Comparison of ENCODE assay signal across 8 cellular contexts in the genomic region with DNA sequence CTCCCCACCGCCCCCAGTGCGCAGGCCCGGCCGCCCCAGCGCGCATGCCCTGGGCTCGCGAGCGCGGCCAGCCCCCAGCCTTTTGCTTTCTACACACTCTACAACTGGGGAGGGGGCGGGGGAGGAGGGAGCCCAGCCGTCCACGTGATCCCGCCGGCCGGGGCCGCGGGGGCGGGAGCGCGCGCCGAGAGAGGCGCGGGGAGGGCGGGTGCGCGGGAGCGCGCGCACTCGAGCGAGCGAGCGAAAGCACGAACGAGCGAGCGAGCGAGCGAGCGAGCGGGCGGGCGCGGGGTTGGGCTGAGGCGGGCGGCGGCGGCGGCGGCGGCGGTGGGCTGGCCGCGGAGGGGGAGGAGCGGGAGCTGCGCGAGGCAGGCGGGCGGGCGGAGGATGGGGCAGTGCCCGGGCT. TPM values are rescaled to one million over a fixed set of nuclear protein-coding genes. Genes with fewer than 3 reads are reported as not detected.
DNase-seq lines count a peak whose midpoint lies in the region; ATAC-seq, FAIRE-seq and TF ChIP-seq lines count a peak whose summit lies in the region.

TSS of gene AUTS2 (plus strand) at position 395 of the 406 bp plus-strand sequence. CDS start 1,179 bp downstream, outside the sequence.

- CTCF ChIA-PET in SK-N-SH (lab: Yijun Ruan, JAX) = interaction anchor here (1.1 kb wide), 1 partner anchor 227 kb away, joined by 3 read pairs; no protein-coding TSS in a partner anchor
- CTCF ChIA-PET in GM12878 (lab: Yijun Ruan, JAX) = no interaction called here

- H3K9me3 ChIP-seq in KOPT-K1 (ENCODE audit: insufficient read depth, low read length, poor library complexity, severe bottlenecking) (no peaks in the 10 kb centered on the region), SK-N-SH (no peaks in the 10 kb centered on the region), GM12878 (replicated peaks; ENCODE audit: control insufficient read depth, insufficient read depth, low read length) (no peaks in the 10 kb centered on the region), hepatocyte (ENCODE audit: low read depth) (no peaks in the 10 kb centered on the region), prostate gland (no peaks in the 10 kb centered on the region)

- TF ChIP-seq EP300 in SK-N-SH (IDR thresholded peaks at IDR 0.05; ENCODE audit: borderline replicate concordance in 1 of 2, low read depth in 1 of 2, low read length in 1 of 2) = 0 out of 4 replicates have a peak, but pooled peaks of 1 of the 2 experiments have one; percentile 19
- no peak for TF ChIP-seq EP300 in GM12878 (IDR thresholded peaks at IDR 0.05; ENCODE audit: borderline replicate concordance in 1 of 2, control insufficient read depth in 1 of 2, low read depth in 2 of 2, low read length in 2 of 2)

- H3K4me3 ChIP-seq in SK-N-SH (ENCODE audit: low read depth in 2 of 2, low read length in 1 of 2) (peak within 1 kb of the TSS; percentile 89 to 100), GM12878 (peak within 1 kb of the TSS; percentile 97), hepatocyte (peak within 1 kb of the TSS; percentile 94), prostate gland (peak within 1 kb of the TSS; percentile 75 to 86)

- H3K27ac ChIP-seq in KOPT-K1 (ENCODE audit: low read depth, low read length, poor library complexity, severe bottlenecking) (peak within 1 kb of the TSS; percentile 36), SK-N-SH (ENCODE audit: low read depth in 2 of 2, low read length in 1 of 2) (peak within 1 kb of the TSS; percentile 49 to 93), GM12878 (ENCODE audit: control insufficient read depth, insufficient read depth) (no peak within 1 kb of the TSS), hepatocyte (peak within 1 kb of the TSS; percentile 60), prostate gland (peak within 1 kb of the TSS; percentile 93 to 94)

- in situ Hi-C loops in GM12878 (cut with MboI) = no loop called here

- no peaks in the 10 kb centered on the region for H3K9me2 ChIP-seq in SK-N-SH
- no peaks in the 10 kb centered on the region for H3K9me2 ChIP-seq in hepatocyte (replicated peaks; ENCODE audit: insufficient read depth)

- H2AFZ ChIP-seq in SK-N-SH (ENCODE audit: low read depth) (peak within 1 kb of the TSS; percentile 98), GM12878 (ENCODE audit: control insufficient read depth, low read depth, low read length) (peak within 1 kb of the TSS; percentile 78), hepatocyte (peak within 1 kb of the TSS; percentile 100)

- no TSS peak for BruUV-seq in GM12878 (replicated peaks; lab: Mats Ljungman, UMichigan)

- H3K79me2 ChIP-seq in SK-N-SH (ENCODE audit: insufficient read depth) = peaks cover 40% of the 10 kb centered on the region
- H3K79me2 ChIP-seq in GM12878 (ENCODE audit: control insufficient read depth, insufficient read depth, low read length) = peaks cover 28% of the 10 kb centered on the region
- H3K79me2 ChIP-seq in hepatocyte = peaks cover 30% of the 10 kb centered on the region

- DNase-seq in DMS 273 (lab: John Stamatoyannopoulos, UW; ENCODE audit: unreplicated experiment) (peak; percentile 100), SK-N-SH (peak; percentile 100), GM12878 (ENCODE audit: low read depth, low spot score) (no peak), hepatocyte (ENCODE audit: low spot score) (peak; percentile 96), prostate gland (ENCODE audit: low spot score) (peak; percentile 88), 8988T (no peak)

- WGBS in SK-N-SH (ENCODE audit: low lambda C conversion rate) = 0% methylated on average over 18 of the region's 63 CpGs
- WGBS in GM12878 (ENCODE audit: insufficient coverage, insufficient replicate concordance, low lambda C conversion rate, missing lambda C conversion rate) = 0% methylated on average over 27 of the region's 63 CpGs
- no CpG with 5 or more reads among the region's 63 CpGs for WGBS in hepatocyte (ENCODE audit: low lambda C conversion rate, missing lambda C conversion rate)
- WGBS in prostate gland = 1% methylated on average over 31 of the region's 63 CpGs

- FAIRE-seq in GM12878 (lab: Jason Lieb, UNC) = no peak

- intact Hi-C loops in GM12878 (cut with micrococcal nuclease; ENCODE audit: unreplicated experiment) = no loop called here
- intact Hi-C loops in prostate gland (cut with DNase I) = loop anchor here (10.0 kb wide), 1 partner anchor 187 kb away; no protein-coding TSS in a partner anchor

- SMC1A ChIA-PET in GM12878 (lab: Charles Lee; ENCODE audit: uncharacterized antibody, unreplicated experiment) = no interaction called here

- ATAC-seq in GM21576 (IDR thresholded peaks at IDR 0.05; ENCODE audit: unreplicated experiment) (peak; percentile 54), GM12878 (peak; percentile 72)

- H3K36me3 ChIP-seq in KOPT-K1 (ENCODE audit: insufficient read depth, low read length) (no peaks in the 10 kb centered on the region), SK-N-SH (replicated peaks in 1 of 2; ENCODE audit: control insufficient read depth in 1 of 2, insufficient read depth in 2 of 2, low read length in 1 of 2) (no peaks in the 10 kb centered on the region), GM12878 (ENCODE audit: control insufficient read depth in 2 of 2, insufficient read depth in 2 of 2, low read length in 1 of 2) (no peaks in the 10 kb centered on the region), hepatocyte (replicated peaks; ENCODE audit: insufficient read depth, low read depth) (no peaks in the 10 kb centered on the region), prostate gland (no peaks in the 10 kb centered on the region)

- peak within 1 kb of the TSS; percentile 84 for H3K9ac ChIP-seq in SK-N-SH
- peak within 1 kb of the TSS; percentile 74 for H3K9ac ChIP-seq in GM12878 (ENCODE audit: control insufficient read depth, insufficient read depth, low read length)

- H4K20me1 ChIP-seq in SK-N-SH (ENCODE audit: insufficient read depth) (peaks cover 28% of the 10 kb centered on the region), GM12878 (ENCODE audit: control insufficient read depth, insufficient read depth) (no peaks in the 10 kb centered on the region), hepatocyte (ENCODE audit: insufficient read depth, poor library complexity, severe bottlenecking) (peaks cover 11% of the 10 kb centered on the region)

- no peaks in the 10 kb centered on the region for H3K27me3 ChIP-seq in SK-N-SH (ENCODE audit: insufficient read depth)
- no peaks in the 10 kb centered on the region; a peak in 1 of 4 replicates for H3K27me3 ChIP-seq in GM12878 (replicated peaks in 1 of 2; ENCODE audit: control insufficient read depth in 2 of 2, insufficient read depth in 2 of 2, low read length in 1 of 2)
- H3K27me3 ChIP-seq in hepatocyte = peaks cover 9% of the 10 kb centered on the region
- no peaks in the 10 kb centered on the region for H3K27me3 ChIP-seq in prostate gland (replicated peaks; ENCODE audit: insufficient read depth)

- TF ChIP-seq RAD21 in SK-N-SH (IDR thresholded peaks at IDR 0.05; ENCODE audit: low read length) = no peak
- no peak for TF ChIP-seq RAD21 in GM12878 (IDR thresholded peaks at IDR 0.05; ENCODE audit: insufficient read depth, low read depth, low read length)

- RAD21 ChIA-PET in GM12878 (lab: Charles Lee; ENCODE audit: unreplicated experiment) = interaction anchor here (0.6 to 1.7 kb wide), 3 partner anchors 51 to 141 kb away, joined by 3 to 4 read pairs (median 3); no protein-coding TSS in a partner anchor

- H3F3A ChIP-seq in SK-N-SH (replicated peaks; ENCODE audit: insufficient read depth) = peaks cover 27% of the 10 kb centered on the region

- H3K4me1 ChIP-seq in SK-N-SH (ENCODE audit: control insufficient read depth in 1 of 2, insufficient read depth in 2 of 2, low read depth in 1 of 2, low read length in 1 of 2) (peaks cover 8 to 19% of the 10 kb centered on the region in 2 experiments), GM12878 (ENCODE audit: control insufficient read depth, insufficient read depth, low read length) (peaks cover 8% of the 10 kb centered on the region; the same call in 1 of the 2 replicates), hepatocyte (ENCODE audit: insufficient read depth) (peaks cover 19% of the 10 kb centered on the region), prostate gland (replicated peaks) (no peaks in the 10 kb centered on the region)

- POLR2A ChIA-PET in SK-N-SH (lab: Yijun Ruan, JAX) = interaction anchor here (1.0 to 1.7 kb wide), 2 partner anchors 67 to 334 kb away, joined by 4 read pairs; no protein-coding TSS in a partner anchor
- POLR2A ChIA-PET in GM12878 (lab: Charles Lee) = no interaction called here

- H3K4me2 ChIP-seq in SK-N-SH (peak within 1 kb of the TSS; percentile 98), GM12878 (ENCODE audit: control insufficient read depth, insufficient read depth) (peak within 1 kb of the TSS; percentile 99), hepatocyte (peak within 1 kb of the TSS; percentile 99)

- TF ChIP-seq CTCF in SK-N-SH (IDR thresholded peaks at IDR 0.05) (no peak), GM12878 (IDR thresholded peaks at IDR 0.05 in 2 of 3, conservative IDR thresholded peaks at IDR 0.05 in 1 of 3; ENCODE audit: control insufficient read depth in 2 of 3, extremely low read depth in 1 of 3, insufficient read depth in 1 of 3, low read depth in 3 of 3, low read length in 3 of 3) (no peak), hepatocyte (IDR thresholded peaks at IDR 0.05; ENCODE audit: poor library complexity) (no peak), prostate gland (IDR thresholded peaks at IDR 0.05) (no peak)

- TF ChIP-seq POLR2A in GM12878 (IDR thresholded peaks at IDR 0.05; ENCODE audit: low read depth, low read length) (0 out of 2 replicates have a peak, but pooled peaks have one; percentile 49), prostate gland (IDR thresholded peaks at IDR 0.05) (no peak)

RNA-seq across cellular contexts. Expression of gene AUTS2, which starts in this region (rescaled TPM):
- 7.8 and 15.6 TPM in 2 replicates for polyA plus RNA-seq in SK-N-SH (2012; rRNA removed)
- 6.6 and 8.9 TPM in 2 replicates for polyA plus RNA-seq in SK-N-SH (2012; cell fraction: cytosol; rRNA removed)
- 77.7 and 103 TPM in 2 replicates for polyA plus RNA-seq in SK-N-SH (2012; cell fraction: nucleus; rRNA removed)
- total RNA-seq in GM12878 (2013; cell fraction: nucleolus; rRNA removed) = 1,234 and 1,253 TPM in 2 replicates
- total RNA-seq in GM12878 (2014; rRNA removed) = 23.8 and 26.8 TPM in 2 replicates
- 25.6 and 29.7 TPM in 2 replicates for total RNA-seq in GM12878 (2014; rRNA removed; fragmentation: Illumina TruSeq; extraction: Trizol)
- total RNA-seq in GM12878 (2021) = 51.6 and 55.6 TPM in 2 replicates
- 13.7 TPM for polyA plus RNA-seq in GM12878 (2011; ENCODE audit: low read depth)
- 32.5 and 37.5 TPM in 2 replicates for polyA plus RNA-seq in GM12878 (2011; rRNA removed)
- polyA plus RNA-seq in GM12878 (2011; cell fraction: cytosol; rRNA removed) = 19.9 and 27.3 TPM in 2 replicates
- polyA plus RNA-seq in GM12878 (2011; cell fraction: nucleus; rRNA removed) = 211 and 223 TPM in 2 replicates
- polyA plus RNA-seq in GM12878 (2012) = 22.5 and 23.0 TPM in 2 replicates
- polyA plus RNA-seq in GM12878 (2014; fragmentation: Illumina TruSeq; extraction: Trizol) = 23.4 and 28.1 TPM in 2 replicates
- polyA plus RNA-seq in GM12878 (2014; fragmentation: Nextera tagmentation; extraction: Ambion mirVana) = 1 to 10 TPM; 6.4 to 6.8 TPM
- polyA plus RNA-seq in GM12878 (2014; rRNA removed) = 19.4 and 30.3 TPM in 2 replicates
- polyA plus RNA-seq in GM12878 (2016; fragmentation: Nextera tagmentation; extraction: Ambion mirVana) = 10 to 100 TPM; 15.0 to 16.2 TPM
- polyA minus RNA-seq in GM12878 (2011; rRNA and poly(A)+ RNA removed) = 203 and 249 TPM in 2 replicates
- polyA minus RNA-seq in GM12878 (2011; cell fraction: cytosol; rRNA and poly(A)+ RNA removed) = 41.4 and 49.9 TPM in 2 replicates
- polyA minus RNA-seq in GM12878 (2011; cell fraction: nucleus; rRNA and poly(A)+ RNA removed) = 479 and 749 TPM in 2 replicates
- total RNA-seq in hepatocyte = 13.0 and 40.9 TPM in 2 replicates
- 34.4 and 40.3 TPM in 2 replicates for polyA plus RNA-seq in hepatocyte
- total RNA-seq in prostate gland = 10 to 100 TPM; 25.0 to 55.2 TPM

Comparison
In these comparisons a context has a peak if more than half of its experiments do, and no peak if none do; other contexts are left out.
1. DNase-seq: peak in DMS 273 (single experiment), SK-N-SH (single experiment), hepatocyte (single experiment) and prostate gland (single experiment); none in GM12878 (single experiment) and 8988T (single experiment).
2. Peak in every context shown above with its lines, with median percentiles within 50 percentile points of each other: H2AFZ ChIP-seq, H3K4me2 ChIP-seq and H3K4me3 ChIP-seq.